In genomic region chrX:72392816-72393800, GRCh38 we compare ENCODE assay signal across 1 cellular context.
TF ChIP-seq lines count a peak whose summit lies in the region.

No MANE protein-coding gene starts in this region.

TF ChIP-seq in H1, 55 proteins besides CTCF, POLR2A, EP300 and RAD21:
- TF ChIP-seq SAP30 (IDR thresholded peaks at IDR 0.05; ENCODE audit: insufficient read depth, insufficient replicate concordance, low read length) (no peak), ZNF274 (IDR thresholded peaks at IDR 0.05; ENCODE audit: borderline replicate concordance, extremely low read depth, low read length) (no peak), GTF2F1 (IDR thresholded peaks at IDR 0.05; ENCODE audit: borderline replicate concordance, low read depth, low read length) (no peak), SIRT6 (IDR thresholded peaks at IDR 0.05; ENCODE audit: low read length) (no peak), CBX8 (IDR thresholded peaks at IDR 0.05; ENCODE audit: borderline replicate concordance, low read depth, low read length) (no peak), EZH2 (IDR thresholded peaks at IDR 0.05; ENCODE audit: low read depth, low read length, severe bottlenecking) (no peak), USF2 (IDR thresholded peaks at IDR 0.05; ENCODE audit: low read length) (no peak), ATF2 (IDR thresholded peaks at IDR 0.05; ENCODE audit: low read length) (no peak), MAX (IDR thresholded peaks at IDR 0.05) (no peak), JUND (IDR thresholded peaks at IDR 0.05; ENCODE audit: low read length) (no peak), E2F6 (IDR thresholded peaks at IDR 0.05) (no peak), HDAC6 (IDR thresholded peaks at IDR 0.05; ENCODE audit: low read depth, low read length) (no peak), RBBP5 (IDR thresholded peaks at IDR 0.05; ENCODE audit: borderline replicate concordance, low read depth, low read length) (no peak), SP1 (IDR thresholded peaks at IDR 0.05; ENCODE audit: low read depth, low read length) (no peak), MAFK (IDR thresholded peaks at IDR 0.05; ENCODE audit: low read depth, low read length) (no peak), EGR1 (IDR thresholded peaks at IDR 0.05; ENCODE audit: borderline replicate concordance, low read depth, low read length) (no peak), ASH2L (IDR thresholded peaks at IDR 0.05; ENCODE audit: low read length) (no peak), TBP (IDR thresholded peaks at IDR 0.05; ENCODE audit: low read depth, low read length) (no peak), CHD1 (IDR thresholded peaks at IDR 0.05; ENCODE audit: low read depth, low read length) (no peak)
